27 cellular contexts compared by ENCODE assay signal in genomic region chr13:96080676-96081075, GRCh38. TPM values are rescaled to one million over a fixed set of nuclear protein-coding genes. Genes with fewer than 3 reads are reported as not detected.
A peak's percentile ranks its signal among the peaks of the same experiment; 100 is the strongest.
DNase-seq lines count a peak whose midpoint lies in the region; ATAC-seq, FAIRE-seq and TF ChIP-seq lines count a peak whose summit lies in the region.
"Had no signal": no experiment of that assay in that cellular context is flagged by ENCODE, and none has a peak within 500 bp of the region (broad histone marks: within the 10 kb centered on the region; RNA-seq: fewer than 3 reads in every experiment).

No MANE protein-coding gene starts in this region.

- no peaks in the 10 kb centered on the region for H3K4me1 ChIP-seq in H1 (replicated peaks in 1 of 4; ENCODE audit: control insufficient read depth in 3 of 4, insufficient read depth in 4 of 4, low read length in 3 of 4)
- H3K4me1 ChIP-seq: BE2C, BLaER1 had no signal

- no peaks in the 10 kb centered on the region for H3K79me2 ChIP-seq in H1 (ENCODE audit: control insufficient read depth in 1 of 2, insufficient read depth in 2 of 2, low read length in 2 of 2)

- no peak overlapping the region for H4K91ac ChIP-seq in H1 (replicated peaks; ENCODE audit: insufficient read length, low read length)

- H3K4ac ChIP-seq in H1 (replicated peaks; ENCODE audit: insufficient read length, low read depth, low read length): no peak overlapping the region

- WGBS in H1 (ENCODE audit: extremely low coverage in 1 of 2, insufficient coverage in 1 of 2, insufficient read length in 1 of 2, insufficient replicate concordance in 2 of 2, low coverage in 1 of 2, low lambda C conversion rate in 2 of 2, missing lambda C conversion rate in 1 of 2), 2 experiments: 79% methylated on average over 5 of the region's 5 CpGs; no CpG with 5 or more reads in 1 of the 2 experiments

- no peak for TF ChIP-seq EP300 in H1 (IDR thresholded peaks at IDR 0.05; ENCODE audit: borderline replicate concordance in 1 of 2, low read depth in 2 of 2, low read length in 2 of 2)

- H3K4me1 Mint-ChIP-seq in glutamatergic neuron (ENCODE audit: low read depth, unreplicated experiment): no peaks in the 10 kb centered on the region
- no peaks in the 10 kb centered on the region for H3K4me1 Mint-ChIP-seq in activated CD4-positive, alpha-beta T cell treated with anti-CD3 and anti-CD28 coated beads, Interleukin-2, amount 10 ng/mL, durations not matched to agents 7 days and 5 days
- H3K4me1 Mint-ChIP-seq: CD14-positive monocyte; CD4-positive, alpha-beta memory T cell; CD4-positive, CD25-positive, alpha-beta regulatory T cell; CD8-positive, alpha-beta memory T cell had no signal

- POLR2A ChIA-PET in H1 (lab: Charles Lee; ENCODE audit: partially characterized antibody): interaction anchor here (1.7 kb wide), 1 partner anchor 27 kb away, joined by 5 read pairs; the partner anchor contains the start of gene UGGT2
- POLR2A ChIA-PET in activated CD4-positive, alpha-beta T cell treated with anti-CD3 and anti-CD28 coated beads, Interleukin-2, amount 10 ng/mL, durations not matched to agents 7 days and 5 days (lab: Charles Lee): no interaction called here

- peak overlapping the region; percentile 49; the same call in 1 of the 2 replicates for H2AFZ ChIP-seq in H1 (ENCODE audit: low read length)

- H3K9me3 ChIP-seq in H1 (ENCODE audit: insufficient read depth in 2 of 2, low read depth in 1 of 2, low read length in 1 of 2): no peaks in the 10 kb centered on the region
- H3K9me3 ChIP-seq: BE2C, BLaER1 had no signal

- no peaks in the 10 kb centered on the region for H3K27me3 ChIP-seq in H1 (replicated peaks in 1 of 4; ENCODE audit: control insufficient read depth in 3 of 4, extremely low read depth in 1 of 4, insufficient read depth in 3 of 4, low read length in 3 of 4)
- H3K27me3 ChIP-seq: BE2C, BLaER1 had no signal

- no peak for ATAC-seq in left lobe of liver

- H3K4me2 ChIP-seq in H1 (ENCODE audit: insufficient read depth in 1 of 2, low read depth in 2 of 2, low read length in 2 of 2): no peak overlapping the region
- H3K4me2 ChIP-seq: BLaER1 had no signal

- H3K36me3 Mint-ChIP-seq in glutamatergic neuron (ENCODE audit: unreplicated experiment): no peaks in the 10 kb centered on the region
- H3K36me3 Mint-ChIP-seq in activated CD4-positive, alpha-beta T cell treated with anti-CD3 and anti-CD28 coated beads, Interleukin-2, amount 10 ng/mL, durations not matched to agents 7 days and 5 days (ENCODE audit: low read depth): no peaks in the 10 kb centered on the region
- H3K36me3 Mint-ChIP-seq: CD14-positive monocyte; CD4-positive, alpha-beta memory T cell; CD4-positive, CD25-positive, alpha-beta regulatory T cell had no signal

- H3K4me3 ChIP-seq in H1 (ENCODE audit: extremely low read depth in 1 of 4, insufficient read depth in 2 of 4, low read depth in 3 of 4, low read length in 4 of 4): no peak overlapping the region
- H3K4me3 ChIP-seq: BLaER1 had no signal

- no peaks in the 10 kb centered on the region for H3K79me1 ChIP-seq in H1 (ENCODE audit: low read depth, low read length)

- peak overlapping the region; percentile 29 for H3K27ac Mint-ChIP-seq in glutamatergic neuron (ENCODE audit: unreplicated experiment)
- H3K27ac Mint-ChIP-seq in activated CD4-positive, alpha-beta T cell treated with anti-CD3 and anti-CD28 coated beads, Interleukin-2, amount 10 ng/mL, durations not matched to agents 7 days and 5 days: no peak overlapping the region
- H3K27ac Mint-ChIP-seq: CD14-positive monocyte; CD4-positive, alpha-beta memory T cell; CD4-positive, CD25-positive, alpha-beta regulatory T cell; CD8-positive, alpha-beta memory T cell had no signal

- no peak overlapping the region for H3K9ac ChIP-seq in H1 (replicated peaks in 1 of 4; ENCODE audit: extremely low read depth in 1 of 4, low read depth in 3 of 4, low read length in 3 of 4)
- H3K9ac ChIP-seq: BLaER1 had no signal

- no peak overlapping the region for H3K56ac ChIP-seq in H1 (replicated peaks; ENCODE audit: insufficient read length, low read depth, low read length)

- no peak overlapping the region for H4K8ac ChIP-seq in H1 (ENCODE audit: extremely low read depth, insufficient read depth, low read length)

- no peaks in the 10 kb centered on the region for H3K36me3 ChIP-seq in H1 (ENCODE audit: control insufficient read depth in 2 of 4, insufficient read depth in 4 of 4, low read length in 3 of 4)
- H3K36me3 ChIP-seq: BE2C, BLaER1 had no signal

- DNase-seq in NCI-H345 (lab: John Stamatoyannopoulos, UW): peak; percentile 14
- no peak for DNase-seq in NCI-H345 treated with DMSO at 0.1 percent for 48 hours (lab: John Stamatoyannopoulos, UW; ENCODE audit: unreplicated experiment)
- no peak for DNase-seq in H1 (ENCODE audit: low read depth in 1 of 2, low spot score in 2 of 2)
- DNase-seq in glutamatergic neuron: no peak
- DNase-seq in urothelium cell line (ENCODE audit: low spot score): no peak
- no peak for DNase-seq in activated CD4-positive, alpha-beta T cell treated with anti-CD3 and anti-CD28 coated beads, Interleukin-2, amount 10 ng/mL, durations not matched to agents 7 days and 5 days
- no peak for DNase-seq in left lobe of liver (ENCODE audit: low spot score)
- no peak for DNase-seq in SHP77 treated with DMSO at 0.1 percent for 48 hours (lab: John Stamatoyannopoulos, UW)
- DNase-seq: 8988T; ACHN; BE2C; C1 segment of cervical spinal cord; CD4-positive, alpha-beta memory T cell; CD4-positive, CD25-positive, alpha-beta regulatory T cell; CD8-positive, alpha-beta memory T cell; COR-L47; DMS 273 treated with DMSO at 0.1 percent for 48 hours; DMS79 treated with DMSO at 0.1 percent for 48 hours; GF-D8 had no signal

- H2BK12ac ChIP-seq in H1 (ENCODE audit: low read depth, low read length): no peak overlapping the region

- H3K4me3 Mint-ChIP-seq in glutamatergic neuron (ENCODE audit: unreplicated experiment): no peak overlapping the region
- H3K4me3 Mint-ChIP-seq in activated CD4-positive, alpha-beta T cell treated with anti-CD3 and anti-CD28 coated beads, Interleukin-2, amount 10 ng/mL, durations not matched to agents 7 days and 5 days: no peak overlapping the region
- H3K4me3 Mint-ChIP-seq: CD14-positive monocyte; CD4-positive, alpha-beta memory T cell; CD4-positive, CD25-positive, alpha-beta regulatory T cell; CD8-positive, alpha-beta memory T cell had no signal

- no peak overlapping the region for H4K5ac ChIP-seq in H1 (ENCODE audit: insufficient read length, low read depth, low read length)

- H3K27ac ChIP-seq in H1 (ENCODE audit: low read depth, low read length): no peak overlapping the region
- H3K27ac ChIP-seq: BLaER1 had no signal

- H4K20me1 ChIP-seq in H1 (replicated peaks in 1 of 2; ENCODE audit: control insufficient read depth in 1 of 2, insufficient read depth in 2 of 2, low read length in 2 of 2): no peaks in the 10 kb centered on the region
- H4K20me1 ChIP-seq: BLaER1 had no signal

- H2BK15ac ChIP-seq in H1 (ENCODE audit: low read length): no peak overlapping the region

- no peak overlapping the region for H2AK5ac ChIP-seq in H1 (ENCODE audit: low read depth, low read length)

- FAIRE-seq in H1 (lab: Jason Lieb, UNC) (no peak), urothelium cell line (lab: Jason Lieb, UNC) (peak; percentile 48)
- FAIRE-seq: A204.1, G401.6, GM12891, GM19239 had no signal

- no peak for TF ChIP-seq CTCF in H1 (IDR thresholded peaks at IDR 0.05; ENCODE audit: control extremely low read depth in 1 of 3, insufficient read depth in 1 of 3, low read depth in 1 of 3, low read length in 3 of 3)
- no peak for TF ChIP-seq CTCF in glutamatergic neuron (IDR thresholded peaks at IDR 0.05; ENCODE audit: partially characterized antibody, unreplicated experiment)

- TF ChIP-seq RAD21 in H1 (IDR thresholded peaks at IDR 0.05 in 1 of 2, conservative IDR thresholded peaks at IDR 0.05 in 1 of 2; ENCODE audit: low read depth in 2 of 2, low read length in 2 of 2): no peak

- no peak overlapping the region for H3K23ac ChIP-seq in H1 (ENCODE audit: insufficient read length)

- no peak overlapping the region for H3K18ac ChIP-seq in H1 (ENCODE audit: extremely low read depth, low read length)

- CTCF ChIA-PET in H1 (lab: Charles Lee; ENCODE audit: partially characterized antibody): interaction anchor here (0.6 to 4.9 kb wide), 6 partner anchors 11 to 924 kb away, joined by 3 to 37 read pairs (median 3); no protein-coding TSS in a partner anchor
- CTCF ChIA-PET in activated CD4-positive, alpha-beta T cell treated with anti-CD3 and anti-CD28 coated beads, Interleukin-2, amount 10 ng/mL, durations not matched to agents 7 days and 5 days (lab: Charles Lee): no interaction called here

- H3K23me2 ChIP-seq in H1 (ENCODE audit: low read depth, low read length): no peaks in the 10 kb centered on the region; the same call in 1 of the 2 replicates

- H2BK5ac ChIP-seq in H1 (ENCODE audit: low read depth, low read length): no peak overlapping the region

- H2BK120ac ChIP-seq in H1 (replicated peaks; ENCODE audit: low read depth, low read length): no peak overlapping the region

- no peak for TF ChIP-seq POLR2A in H1 (IDR thresholded peaks at IDR 0.05; ENCODE audit: control extremely low read depth in 1 of 2, low read depth in 2 of 2, low read length in 2 of 2)

- no peaks in the 10 kb centered on the region for H3K9me3 Mint-ChIP-seq in glutamatergic neuron (ENCODE audit: unreplicated experiment)
- no peaks in the 10 kb centered on the region for H3K9me3 Mint-ChIP-seq in activated CD4-positive, alpha-beta T cell treated with anti-CD3 and anti-CD28 coated beads, Interleukin-2, amount 10 ng/mL, durations not matched to agents 7 days and 5 days

- no peak overlapping the region for H2BK20ac ChIP-seq in H1 (ENCODE audit: low read length)

- H3K14ac ChIP-seq in H1 (ENCODE audit: insufficient read length): no peak overlapping the region

- H3K27me3 Mint-ChIP-seq in glutamatergic neuron (ENCODE audit: unreplicated experiment): peaks cover 7% of the 10 kb centered on the region
- H3K27me3 Mint-ChIP-seq in activated CD4-positive, alpha-beta T cell treated with anti-CD3 and anti-CD28 coated beads, Interleukin-2, amount 10 ng/mL, durations not matched to agents 7 days and 5 days: peaks cover 2% of the 10 kb centered on the region
- H3K27me3 Mint-ChIP-seq: CD4-positive, CD25-positive, alpha-beta regulatory T cell had no signal

RNA-seq across cellular contexts. Expression of gene HS6ST3, which starts 9.2 kb away (rescaled TPM):
- 1.2 TPM in 2 replicates for total RNA-seq in H1 (2021; fragmentation: NEBNext Ultra II Directional; extraction: Animal tissue kit (Norgen Biotek cat#: 25700))
- polyA plus RNA-seq in H1 (2011; rRNA removed): 0.39 and 0.45 TPM in 2 replicates
- polyA plus RNA-seq in H1 (2011; cell fraction: cytosol; rRNA removed): 0.49 TPM
- polyA plus RNA-seq in H1 (2011; cell fraction: nucleus; rRNA removed): 1.3 TPM
- polyA plus RNA-seq in H1 (2012, experiment 1 of 2): 0.58 to 1.0 TPM (median 0.75 TPM) in 4 replicates
- 0.05 TPM for polyA plus RNA-seq in H1 (2012, experiment 2 of 2)
- 0.89 TPM for polyA plus RNA-seq in H1 (2013, experiment 1 of 2)
- polyA plus RNA-seq in H1 (2013, experiment 2 of 2): 0.94 TPM
- 2.0 and 2.5 TPM in 2 replicates for polyA minus RNA-seq in H1 (2011; rRNA and poly(A)+ RNA removed)
- 1.0 TPM for polyA minus RNA-seq in H1 (2011; cell fraction: cytosol; rRNA and poly(A)+ RNA removed)
- polyA minus RNA-seq in H1 (2011; cell fraction: nucleus; rRNA and poly(A)+ RNA removed): 3.1 TPM
- total RNA-seq in glutamatergic neuron (ENCODE audit: unreplicated experiment) (1.3 TPM), left lobe of liver (not detected)
- not detected for total RNA-seq in activated CD4-positive, alpha-beta T cell treated with anti-CD3 and anti-CD28 coated beads, Interleukin-2, amount 10 ng/mL, durations not matched to agents 7 days and 5 days
- total RNA-seq: A673; CD4-positive, alpha-beta memory T cell; CD4-positive, CD25-positive, alpha-beta regulatory T cell; CD8-positive, alpha-beta memory T cell had no signal
- polyA plus RNA-seq: AG04450; CD14-positive monocyte; CD4-positive, alpha-beta memory T cell; CD4-positive, CD25-positive, alpha-beta regulatory T cell; CD8-positive, alpha-beta memory T cell had no signal

RNA-seq across cellular contexts. Expression of gene UGGT2, which starts 27.5 kb away (rescaled TPM):
- total RNA-seq in H1 (2021; fragmentation: NEBNext Ultra II Directional; extraction: Animal tissue kit (Norgen Biotek cat#: 25700)): 21.9 and 25.1 TPM in 2 replicates
- polyA plus RNA-seq in H1 (2011; rRNA removed): 5.9 and 6.0 TPM in 2 replicates
- polyA plus RNA-seq in H1 (2011; cell fraction: cytosol; rRNA removed): 10.1 TPM
- 31.8 TPM for polyA plus RNA-seq in H1 (2011; cell fraction: nucleus; rRNA removed)
- 7.6 to 11.5 TPM (median 8.7 TPM) in 4 replicates for polyA plus RNA-seq in H1 (2012, experiment 1 of 2)
- polyA plus RNA-seq in H1 (2012, experiment 2 of 2): 2.2 TPM
- polyA plus RNA-seq in H1 (2013, experiment 1 of 2): 29.1 TPM
- 28.5 TPM for polyA plus RNA-seq in H1 (2013, experiment 2 of 2)
- 19.4 and 26.4 TPM in 2 replicates for polyA minus RNA-seq in H1 (2011; rRNA and poly(A)+ RNA removed)
- 14.2 TPM for polyA minus RNA-seq in H1 (2011; cell fraction: cytosol; rRNA and poly(A)+ RNA removed)
- 163 TPM for polyA minus RNA-seq in H1 (2011; cell fraction: nucleus; rRNA and poly(A)+ RNA removed)
- total RNA-seq in glutamatergic neuron (ENCODE audit: unreplicated experiment) (34.6 TPM), left lobe of liver (7.3 TPM)
- not detected for total RNA-seq in activated CD4-positive, alpha-beta T cell treated with anti-CD3 and anti-CD28 coated beads, Interleukin-2, amount 10 ng/mL, durations not matched to agents 7 days and 5 days
- total RNA-seq: CD4-positive, alpha-beta memory T cell had no signal
- polyA plus RNA-seq: CD4-positive, alpha-beta memory T cell; CD8-positive, alpha-beta memory T cell had no signal
